ENCODE assay signal across 1 cellular context in the genomic region with DNA sequence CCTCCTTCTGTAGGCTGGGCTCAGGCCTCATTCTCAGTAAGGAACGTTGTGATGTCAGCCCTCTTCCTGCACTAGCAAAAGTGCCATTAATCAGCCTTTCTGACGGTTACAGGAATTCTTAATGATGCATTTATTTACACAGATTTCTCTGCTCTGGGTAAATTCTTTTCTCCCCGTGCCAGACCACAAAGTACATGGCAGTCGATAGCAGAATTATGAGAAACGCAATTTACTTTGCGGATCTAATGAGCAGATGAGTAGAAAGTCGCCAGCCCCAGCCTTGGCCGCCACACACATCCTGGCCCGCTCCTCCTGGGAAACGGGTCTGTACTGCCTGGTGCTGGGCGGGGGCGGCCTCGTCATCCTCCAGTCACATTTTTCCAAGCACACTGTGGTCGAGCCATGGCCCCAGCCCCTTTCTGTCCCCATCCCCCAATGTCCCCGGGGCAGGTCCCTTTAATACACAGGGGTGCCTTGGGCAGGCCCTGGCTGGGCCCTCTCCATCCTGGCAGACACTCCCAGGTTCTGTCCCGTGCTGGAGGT.
TF ChIP-seq lines count a peak whose summit lies in the region.

No MANE protein-coding gene starts in this region.

TF ChIP-seq in HEK293, 187 proteins besides CTCF, POLR2A, EP300 and RAD21 (continued from another document):
- TF ChIP-seq, protein P1, sequence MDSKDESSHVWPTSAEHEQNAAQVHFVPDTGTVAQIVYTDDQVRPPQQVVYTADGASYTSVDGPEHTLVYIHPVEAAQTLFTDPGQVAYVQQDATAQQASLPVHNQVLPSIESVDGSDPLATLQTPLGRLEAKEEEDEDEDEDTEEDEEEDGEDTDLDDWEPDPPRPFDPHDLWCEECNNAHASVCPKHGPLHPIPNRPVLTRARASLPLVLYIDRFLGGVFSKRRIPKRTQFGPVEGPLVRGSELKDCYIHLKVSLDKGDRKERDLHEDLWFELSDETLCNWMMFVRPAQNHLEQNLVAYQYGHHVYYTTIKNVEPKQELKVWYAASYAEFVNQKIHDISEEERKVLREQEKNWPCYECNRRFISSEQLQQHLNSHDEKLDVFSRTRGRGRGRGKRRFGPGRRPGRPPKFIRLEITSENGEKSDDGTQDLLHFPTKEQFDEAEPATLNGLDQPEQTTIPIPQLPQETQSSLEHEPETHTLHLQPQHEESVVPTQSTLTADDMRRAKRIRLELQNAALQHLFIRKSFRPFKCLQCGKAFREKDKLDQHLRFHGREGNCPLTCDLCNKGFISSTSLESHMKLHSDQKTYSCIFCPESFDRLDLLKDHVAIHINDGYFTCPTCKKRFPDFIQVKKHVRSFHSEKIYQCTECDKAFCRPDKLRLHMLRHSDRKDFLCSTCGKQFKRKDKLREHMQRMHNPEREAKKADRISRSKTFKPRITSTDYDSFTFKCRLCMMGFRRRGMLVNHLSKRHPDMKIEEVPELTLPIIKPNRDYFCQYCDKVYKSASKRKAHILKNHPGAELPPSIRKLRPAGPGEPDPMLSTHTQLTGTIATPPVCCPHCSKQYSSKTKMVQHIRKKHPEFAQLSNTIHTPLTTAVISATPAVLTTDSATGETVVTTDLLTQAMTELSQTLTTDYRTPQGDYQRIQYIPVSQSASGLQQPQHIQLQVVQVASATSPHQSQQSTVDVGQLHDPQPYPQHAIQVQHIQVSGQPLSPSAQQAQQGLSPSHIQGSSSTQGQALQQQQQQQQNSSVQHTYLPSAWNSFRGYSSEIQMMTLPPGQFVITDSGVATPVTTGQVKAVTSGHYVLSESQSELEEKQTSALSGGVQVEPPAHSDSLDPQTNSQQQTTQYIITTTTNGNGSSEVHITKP (tag by site-specific recombination; IDR thresholded peaks at IDR 0.05), result no peak
- TF ChIP-seq, protein P2, sequence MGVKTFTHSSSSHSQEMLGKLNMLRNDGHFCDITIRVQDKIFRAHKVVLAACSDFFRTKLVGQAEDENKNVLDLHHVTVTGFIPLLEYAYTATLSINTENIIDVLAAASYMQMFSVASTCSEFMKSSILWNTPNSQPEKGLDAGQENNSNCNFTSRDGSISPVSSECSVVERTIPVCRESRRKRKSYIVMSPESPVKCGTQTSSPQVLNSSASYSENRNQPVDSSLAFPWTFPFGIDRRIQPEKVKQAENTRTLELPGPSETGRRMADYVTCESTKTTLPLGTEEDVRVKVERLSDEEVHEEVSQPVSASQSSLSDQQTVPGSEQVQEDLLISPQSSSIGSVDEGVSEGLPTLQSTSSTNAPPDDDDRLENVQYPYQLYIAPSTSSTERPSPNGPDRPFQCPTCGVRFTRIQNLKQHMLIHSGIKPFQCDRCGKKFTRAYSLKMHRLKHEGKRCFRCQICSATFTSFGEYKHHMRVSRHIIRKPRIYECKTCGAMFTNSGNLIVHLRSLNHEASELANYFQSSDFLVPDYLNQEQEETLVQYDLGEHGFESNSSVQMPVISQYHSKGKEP (tag by site-specific recombination; IDR thresholded peaks at IDR 0.05), result peak; percentile 84
- TF ChIP-seq, protein P3, sequence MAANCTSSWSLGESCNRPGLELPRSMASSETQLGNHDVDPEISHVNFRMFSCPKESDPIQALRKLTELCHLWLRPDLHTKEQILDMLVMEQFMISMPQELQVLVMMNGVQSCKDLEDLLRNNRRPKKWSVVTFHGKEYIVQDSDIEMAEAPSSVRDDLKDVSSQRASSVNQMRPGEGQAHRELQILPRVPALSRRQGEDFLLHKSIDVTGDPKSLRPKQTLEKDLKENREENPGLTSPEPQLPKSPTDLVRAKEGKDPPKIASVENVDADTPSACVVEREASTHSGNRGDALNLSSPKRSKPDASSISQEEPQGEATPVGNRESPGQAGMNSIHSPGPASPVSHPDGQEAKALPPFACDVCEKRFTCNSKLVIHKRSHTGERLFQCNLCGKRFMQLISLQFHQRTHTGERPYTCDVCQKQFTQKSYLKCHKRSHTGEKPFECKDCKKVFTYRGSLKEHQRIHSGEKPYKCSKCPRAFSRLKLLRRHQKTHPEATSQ (tag by site-specific recombination; IDR thresholded peaks at IDR 0.05), result no peak
- TF ChIP-seq ZNF248 (tag by site-specific recombination; IDR thresholded peaks at IDR 0.05), result no peak
